In the genomic region with DNA sequence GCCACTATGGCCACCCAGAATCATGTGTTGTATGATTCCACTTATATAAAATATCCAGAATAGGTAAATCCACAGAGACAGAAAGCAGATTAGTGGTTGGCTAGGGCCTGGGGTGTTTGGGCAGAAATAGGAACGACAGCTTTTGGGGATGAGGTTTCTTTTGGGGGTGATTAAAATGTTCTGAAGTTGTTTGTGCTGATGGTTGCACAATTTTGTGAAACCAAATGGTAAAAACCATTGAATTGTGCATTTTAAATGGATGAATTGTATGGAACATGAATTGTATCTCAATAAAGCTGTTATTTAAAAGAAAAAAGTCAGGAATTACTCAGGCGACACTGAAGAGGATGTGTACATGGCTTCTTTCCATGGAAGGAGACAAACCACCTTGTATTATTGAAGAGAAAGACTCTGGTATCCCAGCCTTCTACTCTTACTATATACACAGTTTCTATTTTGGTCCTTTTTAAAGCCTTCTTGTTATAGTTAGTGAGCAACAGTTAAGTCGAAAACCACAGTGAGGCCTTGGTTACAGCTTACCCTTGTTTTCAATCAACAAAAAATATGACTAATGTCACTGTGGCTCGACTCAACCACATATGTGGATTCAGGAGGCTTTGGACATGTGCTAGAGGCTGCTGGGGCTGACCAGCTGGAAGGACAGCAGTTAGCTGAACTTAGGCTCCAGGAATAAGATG, we compare ENCODE assay signal across 8 cellular contexts. TPM values are rescaled to one million over a fixed set of nuclear protein-coding genes. Genes with fewer than 3 reads are reported as not detected.
DNase-seq lines count a peak whose midpoint lies in the region; ATAC-seq and TF ChIP-seq lines count a peak whose summit lies in the region.

No MANE protein-coding gene starts in this region.

- H3K27ac ChIP-seq in DND-41 (ENCODE audit: low read length) = no peak overlapping the region
- H3K27ac ChIP-seq in GM23338 (ENCODE audit: low read depth) = no peak overlapping the region

- H3K9me2 ChIP-seq in GM23338 (ENCODE audit: insufficient read depth) = no peaks in the 10 kb centered on the region

- H3K4me3 ChIP-seq in DND-41 (ENCODE audit: low read depth in 1 of 2, low read length in 2 of 2) (no peak overlapping the region), GM23338 (no peak overlapping the region)

- H3K4me1 Mint-ChIP-seq in activated T-helper 2 cell treated with anti-CD3 and anti-CD28 coated beads, Interferon-gamma antibody, Interleukin-2, Interleukin-4, amounts not matched to agents 10 μg/mL and 5 μg/mL and 100 μg/mL, durations not matched to agents 14 hours and 24 hours and 36 hours (ENCODE audit: low read depth) = peaks cover 59% of the 10 kb centered on the region
- H3K4me1 Mint-ChIP-seq in GM23338 (no peaks in the 10 kb centered on the region), type B pancreatic cell (ENCODE audit: unreplicated experiment) (peaks cover 5% of the 10 kb centered on the region)

- peak overlapping the region; percentile 100 for H3K27ac Mint-ChIP-seq in activated T-helper 2 cell treated with anti-CD3 and anti-CD28 coated beads, Interferon-gamma antibody, Interleukin-2, Interleukin-4, amounts not matched to agents 10 μg/mL and 5 μg/mL and 100 μg/mL, durations not matched to agents 14 hours and 24 hours and 36 hours
- H3K27ac Mint-ChIP-seq in GM23338 (no peak overlapping the region), type B pancreatic cell (no peak overlapping the region)

- H4K20me1 ChIP-seq in DND-41 (ENCODE audit: insufficient read depth, low read length) (no peaks in the 10 kb centered on the region), GM23338 (replicated peaks; ENCODE audit: insufficient read depth) (no peaks in the 10 kb centered on the region)

- H3K27me3 ChIP-seq in DND-41 (ENCODE audit: insufficient read depth, low read length, poor library complexity) = no peaks in the 10 kb centered on the region
- H3K27me3 ChIP-seq in GM23338 (ENCODE audit: insufficient read depth) = no peaks in the 10 kb centered on the region

- DNase-seq in DND-41 = no peak
- peak; percentile 48 for DNase-seq in activated T-helper 2 cell treated with anti-CD3 and anti-CD28 coated beads, Interferon-gamma antibody, Interleukin-2, Interleukin-4, amounts not matched to agents 10 μg/mL and 5 μg/mL and 100 μg/mL, durations not matched to agents 14 hours and 24 hours and 36 hours (ENCODE audit: low spot score)
- DNase-seq in myocyte (ENCODE audit: low read depth) = peak; percentile 99
- DNase-seq in nucleus accumbens (lab: John Stamatoyannopoulos, UW) = no peak
- DNase-seq in GM23338 (ENCODE audit: low spot score) = no peak
- DNase-seq in type B pancreatic cell (ENCODE audit: extremely low spot score, unreplicated experiment) = no peak

- H3K4me1 ChIP-seq in DND-41 (ENCODE audit: insufficient read depth, low read length) (no peaks in the 10 kb centered on the region), GM23338 (ENCODE audit: insufficient read depth) (no peaks in the 10 kb centered on the region)

- H3K27me3 Mint-ChIP-seq in activated T-helper 2 cell treated with anti-CD3 and anti-CD28 coated beads, Interferon-gamma antibody, Interleukin-2, Interleukin-4, amounts not matched to agents 10 μg/mL and 5 μg/mL and 100 μg/mL, durations not matched to agents 14 hours and 24 hours and 36 hours (ENCODE audit: low read depth) = no peaks in the 10 kb centered on the region
- H3K27me3 Mint-ChIP-seq in GM23338 (ENCODE audit: insufficient read depth, low read depth, poor library complexity) (no peaks in the 10 kb centered on the region), type B pancreatic cell (no peaks in the 10 kb centered on the region)

- peak overlapping the region; percentile 65 for H3K4me3 Mint-ChIP-seq in activated T-helper 2 cell treated with anti-CD3 and anti-CD28 coated beads, Interferon-gamma antibody, Interleukin-2, Interleukin-4, amounts not matched to agents 10 μg/mL and 5 μg/mL and 100 μg/mL, durations not matched to agents 14 hours and 24 hours and 36 hours (ENCODE audit: low read depth)
- H3K4me3 Mint-ChIP-seq in GM23338 (no peak overlapping the region), type B pancreatic cell (no peak overlapping the region)

- peaks cover 3% of the 10 kb centered on the region for H3K9me3 Mint-ChIP-seq in activated T-helper 2 cell treated with anti-CD3 and anti-CD28 coated beads, Interferon-gamma antibody, Interleukin-2, Interleukin-4, amounts not matched to agents 10 μg/mL and 5 μg/mL and 100 μg/mL, durations not matched to agents 14 hours and 24 hours and 36 hours
- H3K9me3 Mint-ChIP-seq in GM23338 = no peaks in the 10 kb centered on the region; the same call in 2 of the 3 replicates
- H3K9me3 Mint-ChIP-seq in type B pancreatic cell = no peaks in the 10 kb centered on the region

- H3F3A ChIP-seq in GM23338 (replicated peaks; ENCODE audit: low read depth) = no peaks in the 10 kb centered on the region

- intact Hi-C loops in activated T-helper 2 cell treated with anti-CD3 and anti-CD28 coated beads, Interferon-gamma antibody, Interleukin-2, Interleukin-4, amounts not matched to agents 10 μg/mL and 5 μg/mL and 100 μg/mL, durations not matched to agents 14 hours and 24 hours and 36 hours (cut with micrococcal nuclease) = loop anchor here (1.0 to 5.0 kb wide), 5 partner anchors 12 to 1390 kb away; no protein-coding TSS in a partner anchor

- no peak overlapping the region for H3K9ac ChIP-seq in DND-41 (ENCODE audit: low read depth, low read length)

- H3K36me3 Mint-ChIP-seq in activated T-helper 2 cell treated with anti-CD3 and anti-CD28 coated beads, Interferon-gamma antibody, Interleukin-2, Interleukin-4, amounts not matched to agents 10 μg/mL and 5 μg/mL and 100 μg/mL, durations not matched to agents 14 hours and 24 hours and 36 hours (ENCODE audit: low read depth) = peaks cover 65% of the 10 kb centered on the region
- no peaks in the 10 kb centered on the region for H3K36me3 Mint-ChIP-seq in GM23338 (ENCODE audit: low read depth)
- H3K36me3 Mint-ChIP-seq in type B pancreatic cell = no peaks in the 10 kb centered on the region

- peak overlapping the region; percentile 1; the same call in 1 of the 2 replicates for H2AFZ ChIP-seq in DND-41 (ENCODE audit: low read depth, low read length)
- H2AFZ ChIP-seq in GM23338 = no peak overlapping the region

- H3K36me3 ChIP-seq in DND-41 (ENCODE audit: insufficient read depth, low read length) (no peaks in the 10 kb centered on the region), GM23338 (ENCODE audit: insufficient read depth) (no peaks in the 10 kb centered on the region)

- H3K79me2 ChIP-seq in DND-41 (ENCODE audit: insufficient read depth, low read length) = no peaks in the 10 kb centered on the region
- no peaks in the 10 kb centered on the region for H3K79me2 ChIP-seq in GM23338 (replicated peaks; ENCODE audit: insufficient read depth)

- no peak for TF ChIP-seq CTCF in DND-41 (IDR thresholded peaks at IDR 0.05; ENCODE audit: borderline replicate concordance, extremely low read depth, low read length, poor library complexity, severe bottlenecking)
- TF ChIP-seq CTCF in GM23338 (conservative IDR thresholded peaks at IDR 0.05; ENCODE audit: low read depth in 2 of 2) = no peak
- TF ChIP-seq CTCF in type B pancreatic cell (conservative IDR thresholded peaks at IDR 0.05) = no peak

- ATAC-seq in DND-41 (ENCODE audit: insufficient read depth, low read depth) = peak; percentile 29; the same call in 1 of the 3 replicates
- peak; percentile 78 for ATAC-seq in GM19467 (IDR thresholded peaks at IDR 0.05; ENCODE audit: unreplicated experiment)
- peak; percentile 91 for ATAC-seq in HG03469 (IDR thresholded peaks at IDR 0.05; ENCODE audit: unreplicated experiment)
- ATAC-seq in GM23338 = no peak

- H3K4me2 ChIP-seq in DND-41 (ENCODE audit: insufficient read depth, low read length) (no peak overlapping the region), GM23338 (no peak overlapping the region)

- H3K9me3 ChIP-seq in DND-41 (ENCODE audit: insufficient read depth, low read length, severe bottlenecking) = no peaks in the 10 kb centered on the region

TF ChIP-seq in GM23338, 12 proteins besides CTCF, POLR2A, EP300 and RAD21 (continues in another document):
- TF ChIP-seq STAT1 (IDR thresholded peaks at IDR 0.05; ENCODE audit: unreplicated experiment) (no peak), CREB1 (CRISPR knock-in tag; IDR thresholded peaks at IDR 0.05; ENCODE audit: low read depth) (no peak), JUNB (IDR thresholded peaks at IDR 0.05; ENCODE audit: unreplicated experiment) (no peak), EZH2phosphoT487 (IDR thresholded peaks at IDR 0.05; ENCODE audit: unreplicated experiment) (no peak), ZNF114 (CRISPR knock-in tag; IDR thresholded peaks at IDR 0.05) (no peak)
- TF ChIP-seq, protein P1, sequence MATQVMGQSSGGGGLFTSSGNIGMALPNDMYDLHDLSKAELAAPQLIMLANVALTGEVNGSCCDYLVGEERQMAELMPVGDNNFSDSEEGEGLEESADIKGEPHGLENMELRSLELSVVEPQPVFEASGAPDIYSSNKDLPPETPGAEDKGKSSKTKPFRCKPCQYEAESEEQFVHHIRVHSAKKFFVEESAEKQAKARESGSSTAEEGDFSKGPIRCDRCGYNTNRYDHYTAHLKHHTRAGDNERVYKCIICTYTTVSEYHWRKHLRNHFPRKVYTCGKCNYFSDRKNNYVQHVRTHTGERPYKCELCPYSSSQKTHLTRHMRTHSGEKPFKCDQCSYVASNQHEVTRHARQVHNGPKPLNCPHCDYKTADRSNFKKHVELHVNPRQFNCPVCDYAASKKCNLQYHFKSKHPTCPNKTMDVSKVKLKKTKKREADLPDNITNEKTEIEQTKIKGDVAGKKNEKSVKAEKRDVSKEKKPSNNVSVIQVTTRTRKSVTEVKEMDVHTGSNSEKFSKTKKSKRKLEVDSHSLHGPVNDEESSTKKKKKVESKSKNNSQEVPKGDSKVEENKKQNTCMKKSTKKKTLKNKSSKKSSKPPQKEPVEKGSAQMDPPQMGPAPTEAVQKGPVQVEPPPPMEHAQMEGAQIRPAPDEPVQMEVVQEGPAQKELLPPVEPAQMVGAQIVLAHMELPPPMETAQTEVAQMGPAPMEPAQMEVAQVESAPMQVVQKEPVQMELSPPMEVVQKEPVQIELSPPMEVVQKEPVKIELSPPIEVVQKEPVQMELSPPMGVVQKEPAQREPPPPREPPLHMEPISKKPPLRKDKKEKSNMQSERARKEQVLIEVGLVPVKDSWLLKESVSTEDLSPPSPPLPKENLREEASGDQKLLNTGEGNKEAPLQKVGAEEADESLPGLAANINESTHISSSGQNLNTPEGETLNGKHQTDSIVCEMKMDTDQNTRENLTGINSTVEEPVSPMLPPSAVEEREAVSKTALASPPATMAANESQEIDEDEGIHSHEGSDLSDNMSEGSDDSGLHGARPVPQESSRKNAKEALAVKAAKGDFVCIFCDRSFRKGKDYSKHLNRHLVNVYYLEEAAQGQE (IDR thresholded peaks at IDR 0.05; ENCODE audit: unreplicated experiment) = no peak

RNA-seq across cellular contexts. Expression of a gene that starts 57.1 kb away (rescaled TPM):
- total RNA-seq in activated T-helper 2 cell treated with anti-CD3 and anti-CD28 coated beads, Interferon-gamma antibody, Interleukin-2, Interleukin-4, amounts not matched to agents 10 μg/mL and 5 μg/mL and 100 μg/mL, durations not matched to agents 14 hours and 24 hours and 36 hours = 134 and 135 TPM in 2 replicates
- 42.4 and 51.7 TPM in 2 replicates for total RNA-seq in myocyte
- 23.3 TPM for polyA plus RNA-seq in myocyte (2012)
- total RNA-seq in GM23338 (2014; rRNA removed; shearing (Covaris generic)) = 43.2 and 50.2 TPM in 2 replicates
- 55.7 and 70.9 TPM in 2 replicates for polyA plus RNA-seq in GM23338 (2016; fragmentation: Nextera tagmentation; extraction: Ambion mirVana)
- 63.0 and 75.6 TPM in 2 replicates for total RNA-seq in type B pancreatic cell (ENCODE audit: low replicate concordance)

Comparison
In these comparisons a context has a peak if more than half of its experiments do, and no peak if none do; other contexts are left out.
1. DNase-seq: peak in activated T-helper 2 cell treated with anti-CD3 and anti-CD28 coated beads, Interferon-gamma antibody, Interleukin-2, Interleukin-4, amounts not matched to agents 10 μg/mL and 5 μg/mL and 100 μg/mL, durations not matched to agents 14 hours and 24 hours and 36 hours (single experiment) and myocyte (single experiment); none in DND-41 (single experiment), nucleus accumbens (0 of 56), GM23338 (single experiment) and type B pancreatic cell (single experiment).